ENCODE assay signal across 8 cellular contexts in the genomic region with DNA sequence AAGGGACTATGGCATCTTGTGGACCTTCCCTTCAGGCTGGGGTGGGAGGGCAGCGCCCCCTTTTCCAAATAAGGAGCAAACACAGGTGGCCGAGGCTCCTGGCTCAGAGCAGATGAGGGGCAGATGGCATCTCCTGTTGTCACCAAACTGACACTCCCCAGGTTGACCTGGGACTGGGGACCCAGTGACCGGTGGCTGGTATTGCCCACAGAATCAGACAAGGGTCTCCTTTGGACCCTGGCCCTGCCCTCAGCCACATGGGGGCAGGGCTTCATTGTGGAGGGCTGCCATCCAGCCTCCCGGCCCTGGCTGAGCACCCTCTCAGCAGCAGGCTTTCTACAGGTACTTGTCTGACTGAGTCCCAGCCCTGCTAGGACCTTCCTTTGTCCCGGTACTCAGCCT. TPM values are rescaled to one million over a fixed set of nuclear protein-coding genes. Genes with fewer than 3 reads are reported as not detected.
DNase-seq lines count a peak whose midpoint lies in the region; ATAC-seq and TF ChIP-seq lines count a peak whose summit lies in the region.

No MANE protein-coding gene starts in this region.

- H3K27me3 ChIP-seq in left lung (peaks cover 0 to 34% of the 10 kb centered on the region in 2 donors), suprapubic skin (peaks cover 26% of the 10 kb centered on the region)

- TF ChIP-seq CTCF in left lung (IDR thresholded peaks at IDR 0.05) (no peak), suprapubic skin (IDR thresholded peaks at IDR 0.05) (no peak)

- no peak for TF ChIP-seq EP300 in suprapubic skin (IDR thresholded peaks at IDR 0.05)

- peak overlapping the region; percentile 93 for H3K27ac Mint-ChIP-seq in activated CD4-positive, alpha-beta T cell treated with anti-CD3 and anti-CD28 coated beads, Interleukin-2, amount 10 ng/mL, durations not matched to agents 24 days and 14 days

- no peak for TF ChIP-seq POLR2A in suprapubic skin (IDR thresholded peaks at IDR 0.05)

- no peaks in the 10 kb centered on the region for H3K27me3 Mint-ChIP-seq in activated CD4-positive, alpha-beta T cell treated with anti-CD3 and anti-CD28 coated beads, Interleukin-2, amount 10 ng/mL, durations not matched to agents 24 days and 14 days

- intact Hi-C loops in activated CD4-positive, alpha-beta T cell treated with anti-CD3 and anti-CD28 coated beads, Interleukin-2, amount 10 ng/mL, durations not matched to agents 24 days and 14 days (cut with micrococcal nuclease) = loop anchor here (1.0 to 5.0 kb wide), 2 partner anchors 33 to 208 kb away; a partner anchor contains a TSS
- intact Hi-C loops in left lung (cut with DNase I) = no loop called here

- H3K36me3 ChIP-seq in left lung (no peaks in the 10 kb centered on the region), suprapubic skin (no peaks in the 10 kb centered on the region)

- H3K9me3 ChIP-seq in left lung (no peaks in the 10 kb centered on the region), suprapubic skin (no peaks in the 10 kb centered on the region)

- peak; percentile 74 for DNase-seq in activated CD4-positive, alpha-beta T cell treated with anti-CD3 and anti-CD28 coated beads, Interleukin-2, amount 10 ng/mL, durations not matched to agents 24 days and 14 days
- DNase-seq in activated CD4-positive, alpha-beta T cell treated with anti-CD3 and anti-CD28 coated beads for 4 hours = no peak
- DNase-seq in activated T-cell treated with anti-CD3 and anti-CD28 coated beads, Interleukin-2, amount 50 U/mL, for 48 hours = peak; percentile 40 to 58
- DNase-seq in left lung (peak in 1 of 2 donors; percentile 37), suprapubic skin (ENCODE audit: low spot score in 2 of 2) (no peak), COLO829 (ENCODE audit: low spot score) (no peak)

- no peaks in the 10 kb centered on the region for H3K9me3 Mint-ChIP-seq in activated CD4-positive, alpha-beta T cell treated with anti-CD3 and anti-CD28 coated beads, Interleukin-2, amount 10 ng/mL, durations not matched to agents 24 days and 14 days

- peak overlapping the region; percentile 90 for H3K4me3 Mint-ChIP-seq in activated CD4-positive, alpha-beta T cell treated with anti-CD3 and anti-CD28 coated beads, Interleukin-2, amount 10 ng/mL, durations not matched to agents 24 days and 14 days

- ATAC-seq in left lung = no peak
- ATAC-seq in GM21447 (IDR thresholded peaks at IDR 0.05; ENCODE audit: unreplicated experiment) = no peak
- no peak for ATAC-seq in GM21423 (IDR thresholded peaks at IDR 0.05; ENCODE audit: unreplicated experiment)

- peaks cover 12 to 41% of the 10 kb centered on the region in 2 donors for H3K4me1 ChIP-seq in left lung
- peaks cover 33% of the 10 kb centered on the region for H3K4me1 ChIP-seq in suprapubic skin

- 48% methylated on average over 2 of the region's 5 CpGs for WGBS in suprapubic skin

- H3K4me3 ChIP-seq in left lung (peak overlapping the region; percentile 56 to 66), suprapubic skin (peak overlapping the region; percentile 67)

- H3K27ac ChIP-seq in left lung = peak overlapping the region; percentile 83
- peak overlapping the region; percentile 76 for H3K27ac ChIP-seq in suprapubic skin

- H3K4me1 Mint-ChIP-seq in activated CD4-positive, alpha-beta T cell treated with anti-CD3 and anti-CD28 coated beads, Interleukin-2, amount 10 ng/mL, durations not matched to agents 24 days and 14 days = peaks cover 30% of the 10 kb centered on the region

- peaks cover 2% of the 10 kb centered on the region for H3K36me3 Mint-ChIP-seq in activated CD4-positive, alpha-beta T cell treated with anti-CD3 and anti-CD28 coated beads, Interleukin-2, amount 10 ng/mL, durations not matched to agents 24 days and 14 days (ENCODE audit: low read depth)

RNA-seq across cellular contexts. Expression of a gene that starts 0.8 kb away (rescaled TPM):
- 40.7 and 42.7 TPM in 2 replicates for total RNA-seq in activated CD4-positive, alpha-beta T cell treated with anti-CD3 and anti-CD28 coated beads, Interleukin-2, amount 10 ng/mL, durations not matched to agents 24 days and 14 days
- total RNA-seq in left lung (10 to 100 TPM; 59.0 to 74.8 TPM), suprapubic skin (10 to 100 TPM; 14.2 to 26.0 (median 16.5) TPM)

RNA-seq across cellular contexts. Expression of a gene that starts 21.6 kb away (rescaled TPM):
- total RNA-seq in activated CD4-positive, alpha-beta T cell treated with anti-CD3 and anti-CD28 coated beads, Interleukin-2, amount 10 ng/mL, durations not matched to agents 24 days and 14 days = not detected in 2 replicates
- total RNA-seq in left lung (10 to 100 TPM; 43.3 to 48.6 TPM), suprapubic skin (100 to 1,000 TPM; 318 to 486 (median 428) TPM)

RNA-seq across cellular contexts. Expression of a gene that starts 26.2 kb away (rescaled TPM):
- 35.4 and 36.9 TPM in 2 replicates for total RNA-seq in activated CD4-positive, alpha-beta T cell treated with anti-CD3 and anti-CD28 coated beads, Interleukin-2, amount 10 ng/mL, durations not matched to agents 24 days and 14 days
- total RNA-seq in left lung (10 to 100 TPM; 20.2 to 28.0 TPM), suprapubic skin (100 to 1,000 TPM in 2 of 4 donors, 10 to 100 TPM in 2; 76.8 to 166 (median 103) TPM)

RNA-seq across cellular contexts. Expression of a gene that starts 34.4 kb away (rescaled TPM):
- 31.0 and 31.8 TPM in 2 replicates for total RNA-seq in activated CD4-positive, alpha-beta T cell treated with anti-CD3 and anti-CD28 coated beads, Interleukin-2, amount 10 ng/mL, durations not matched to agents 24 days and 14 days
- total RNA-seq in left lung (10 to 100 TPM; 25.6 to 27.9 TPM), suprapubic skin (10 to 100 TPM; 22.3 to 31.0 (median 25.3) TPM)

RNA-seq across cellular contexts. Expression of a gene that starts 46.3 kb away (rescaled TPM):
- total RNA-seq in activated CD4-positive, alpha-beta T cell treated with anti-CD3 and anti-CD28 coated beads, Interleukin-2, amount 10 ng/mL, durations not matched to agents 24 days and 14 days = 3.9 and 4.1 TPM in 2 replicates
- total RNA-seq in left lung = 1 to 10 TPM; 1.4 to 2.3 TPM
- total RNA-seq in suprapubic skin = 1 to 10 TPM; 1.2 to 3.0 (median 1.6) TPM

Comparison
In these comparisons a context has a peak if more than half of its experiments do, and no peak if none do; other contexts are left out.
1. DNase-seq: peak in activated CD4-positive, alpha-beta T cell treated with anti-CD3 and anti-CD28 coated beads, Interleukin-2, amount 10 ng/mL, durations not matched to agents 24 days and 14 days (single experiment) and activated T-cell treated with anti-CD3 and anti-CD28 coated beads, Interleukin-2, amount 50 U/mL, for 48 hours (2 of 2); none in activated CD4-positive, alpha-beta T cell treated with anti-CD3 and anti-CD28 coated beads for 4 hours (0 of 2), suprapubic skin (0 of 2) and COLO829 (single experiment).
2. RNA of a gene that starts 21.6 kb away (total RNA-seq): 318 to 486 TPM in suprapubic skin and 43.3 to 48.6 TPM in left lung; not detected in activated CD4-positive, alpha-beta T cell treated with anti-CD3 and anti-CD28 coated beads, Interleukin-2, amount 10 ng/mL, durations not matched to agents 24 days and 14 days; every median in the first group is over 10 times any median in the second.